Comparison of ENCODE assay signal across 21 cellular contexts in the genomic region with DNA sequence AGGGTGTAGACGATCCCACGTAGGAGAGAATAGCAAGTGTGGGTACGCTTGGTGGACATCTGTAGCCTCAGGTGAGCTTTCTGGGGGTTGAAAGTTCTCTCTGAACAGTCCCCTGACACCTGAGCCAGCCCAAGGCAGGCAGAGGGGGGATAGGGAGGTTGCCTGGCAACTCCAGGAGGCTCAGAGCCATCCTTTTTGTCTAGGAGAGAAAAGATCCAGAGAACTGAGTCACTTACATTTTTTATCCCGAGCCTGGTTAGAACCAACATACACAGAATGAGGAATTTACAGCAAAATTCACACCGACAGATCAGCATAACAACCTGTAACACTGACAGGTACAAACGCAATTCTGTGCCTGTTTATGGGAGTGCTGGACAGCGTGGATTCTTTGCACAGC.
A peak's percentile ranks its signal among the peaks of the same experiment; 100 is the strongest.
DNase-seq lines count a peak whose midpoint lies in the region; ATAC-seq and TF ChIP-seq lines count a peak whose summit lies in the region.
"Had no signal": no experiment of that assay in that cellular context is flagged by ENCODE, and none has a peak within 500 bp of the region (broad histone marks: within the 10 kb centered on the region; RNA-seq: fewer than 3 reads in every experiment).

No MANE protein-coding gene starts in this region.

- no peak for DNase-seq in cardiac muscle cell (ENCODE audit: low read depth in 1 of 2, low spot score in 1 of 2)
- DNase-seq in right cardiac atrium = no peak
- DNase-seq in NCI-H69 (lab: John Stamatoyannopoulos, UW) = peak; percentile 2
- no peak for DNase-seq in endodermal cell
- no peak for DNase-seq in progenitor cell of endocrine pancreas (ENCODE audit: low spot score, unreplicated experiment)
- no peak for DNase-seq in SIG-M5 (lab: John Stamatoyannopoulos, UW)
- DNase-seq: BE2C, DMS53, GOT3, Karpas-422, MV-4-11, NCI-H1105 treated with DMSO at 0.1 percent for 48 hours, NCI-H2029 treated with DMSO at 0.1 percent for 48 hours, NCI-H446 treated with DMSO at 0.1 percent for 48 hours, NCI-H526 treated with DMSO at 0.1 percent for 48 hours, PC-9, RPMI8226 had no signal

- H3K4me3 Mint-ChIP-seq in endodermal cell = no peak overlapping the region
- H3K4me3 Mint-ChIP-seq in progenitor cell of endocrine pancreas (ENCODE audit: low read depth) = no peak overlapping the region
- H3K4me3 Mint-ChIP-seq: IgD-negative memory B cell had no signal

- no peaks in the 10 kb centered on the region for H3K9me3 ChIP-seq in cardiac muscle cell (ENCODE audit: low read depth)
- H3K9me3 ChIP-seq in right cardiac atrium (ENCODE audit: control insufficient read depth, low read length) = no peaks in the 10 kb centered on the region
- H3K9me3 ChIP-seq in endodermal cell (ENCODE audit: control insufficient read depth, low read length) = no peaks in the 10 kb centered on the region
- H3K9me3 ChIP-seq: A549, BE2C had no signal

- TF ChIP-seq CTCF in cardiac muscle cell (IDR thresholded peaks at IDR 0.05; ENCODE audit: low read depth, low read length) (no peak), endodermal cell (conservative IDR thresholded peaks at IDR 0.05) (no peak), progenitor cell of endocrine pancreas (IDR thresholded peaks at IDR 0.05; ENCODE audit: unreplicated experiment) (no peak)

- intact Hi-C loops in right cardiac atrium (cut with DNase I) = no loop called here

- no peaks in the 10 kb centered on the region for H3K36me3 ChIP-seq in cardiac muscle cell
- no peaks in the 10 kb centered on the region for H3K36me3 ChIP-seq in endodermal cell (ENCODE audit: control insufficient read depth, insufficient read depth, low read length)
- H3K36me3 ChIP-seq: BE2C had no signal

- no peak overlapping the region for H3K27ac Mint-ChIP-seq in endodermal cell
- H3K27ac Mint-ChIP-seq in progenitor cell of endocrine pancreas = peak overlapping the region; percentile 2
- H3K27ac Mint-ChIP-seq: IgD-negative memory B cell had no signal

- 80% methylated on average over 7 of the region's 7 CpGs for WGBS in right cardiac atrium
- 76 to 85% methylated on average over 4 to 7 of the region's 7 CpGs for WGBS in endodermal cell (ENCODE audit: insufficient coverage in 1 of 2, insufficient read length in 1 of 2), 2 experiments

- no peak overlapping the region for H3K9ac ChIP-seq in endodermal cell (ENCODE audit: extremely low read depth, low read length, poor library complexity, severe bottlenecking)

- peak overlapping the region; percentile 87 for H3K27ac ChIP-seq in cardiac muscle cell
- no peak overlapping the region for H3K27ac ChIP-seq in right cardiac atrium (ENCODE audit: low read length)
- H3K27ac ChIP-seq in endodermal cell (ENCODE audit: low read depth, low read length) = peak overlapping the region; percentile 8
- H3K27ac ChIP-seq: PC-9 had no signal

- H3K4me1 ChIP-seq in cardiac muscle cell (ENCODE audit: low read depth) = peaks cover 25% of the 10 kb centered on the region
- no peaks in the 10 kb centered on the region for H3K4me1 ChIP-seq in right cardiac atrium (ENCODE audit: control insufficient read depth, insufficient read depth, low read length)
- H3K4me1 ChIP-seq in endodermal cell (ENCODE audit: control insufficient read depth, insufficient read depth, low read length) = no peaks in the 10 kb centered on the region
- H3K4me1 ChIP-seq: A549, BE2C had no signal

- H3K36me3 Mint-ChIP-seq in endodermal cell (ENCODE audit: low read depth) (no peaks in the 10 kb centered on the region), progenitor cell of endocrine pancreas (ENCODE audit: insufficient read depth) (no peaks in the 10 kb centered on the region)
- H3K36me3 Mint-ChIP-seq: IgD-negative memory B cell had no signal

- no peaks in the 10 kb centered on the region for H3K27me3 ChIP-seq in cardiac muscle cell
- H3K27me3 ChIP-seq in right cardiac atrium (ENCODE audit: control insufficient read depth, insufficient read depth) = no peaks in the 10 kb centered on the region
- no peaks in the 10 kb centered on the region for H3K27me3 ChIP-seq in endodermal cell (ENCODE audit: control insufficient read depth, insufficient read depth, low read length, poor library complexity, severe bottlenecking)
- H3K27me3 ChIP-seq: BE2C had no signal

- no peaks in the 10 kb centered on the region for H3K9me3 Mint-ChIP-seq in endodermal cell
- no peaks in the 10 kb centered on the region for H3K9me3 Mint-ChIP-seq in progenitor cell of endocrine pancreas (ENCODE audit: low read depth)

- no peaks in the 10 kb centered on the region for H3K27me3 Mint-ChIP-seq in endodermal cell (ENCODE audit: insufficient read depth)
- no peaks in the 10 kb centered on the region for H3K27me3 Mint-ChIP-seq in progenitor cell of endocrine pancreas

- H3K4me3 ChIP-seq in cardiac muscle cell (no peak overlapping the region), right cardiac atrium (ENCODE audit: low read length) (no peak overlapping the region), endodermal cell (ENCODE audit: low read length) (no peak overlapping the region)
- H3K4me3 ChIP-seq: A549, PC-9 had no signal

- no peak for ATAC-seq in right cardiac atrium
- ATAC-seq in GM21367 (IDR thresholded peaks at IDR 0.05; ENCODE audit: unreplicated experiment) = no peak
- ATAC-seq in GM19463 (IDR thresholded peaks at IDR 0.05; ENCODE audit: unreplicated experiment) = no peak
- ATAC-seq: A549 had no signal

- H3K4me1 Mint-ChIP-seq in endodermal cell (peaks cover 10% of the 10 kb centered on the region), progenitor cell of endocrine pancreas (ENCODE audit: low read depth) (peaks cover 4% of the 10 kb centered on the region)
- H3K4me1 Mint-ChIP-seq: IgD-negative memory B cell had no signal
